In genomic region chr16:27111486-27111885, GRCh38 we compare ENCODE assay signal across 23 cellular contexts. TPM values are rescaled to one million over a fixed set of nuclear protein-coding genes. Genes with fewer than 3 reads are reported as not detected.
A peak's percentile ranks its signal among the peaks of the same experiment; 100 is the strongest.
DNase-seq lines count a peak whose midpoint lies in the region; ATAC-seq, FAIRE-seq and TF ChIP-seq lines count a peak whose summit lies in the region.
"Had no signal": no experiment of that assay in that cellular context is flagged by ENCODE, and none has a peak within 500 bp of the region (broad histone marks: within the 10 kb centered on the region; RNA-seq: fewer than 3 reads in every experiment).

No MANE protein-coding gene starts in this region.

- H3K9me3 ChIP-seq in A549 (peaks cover 4% of the 10 kb centered on the region; the same call in 2 of the 3 replicates), BLaER1 (no peaks in the 10 kb centered on the region)
- H3K9me3 ChIP-seq: SJCRH30 had no signal

- H3K4me1 ChIP-seq in A549 (0 out of 3 replicates have a peak, but pooled peaks cover 3% of the 10 kb centered on the region), BLaER1 (peaks cover 54% of the 10 kb centered on the region)

- H3K4me3 ChIP-seq in A549 (no peak overlapping the region), BLaER1 (no peak overlapping the region)
- H3K4me3 ChIP-seq: K562, SJCRH30 had no signal

- H4K20me1 ChIP-seq in BLaER1: no peaks in the 10 kb centered on the region

- H3K36me3 Mint-ChIP-seq in naive B cell: no peaks in the 10 kb centered on the region

- POLR2A ChIA-PET in A549 (lab: Yijun Ruan, JAX) (no interaction called here), HEK293T (lab: Yijun Ruan, JAX) (no interaction called here)

- no peak for TF ChIP-seq RAD21 in A549 (conservative IDR thresholded peaks at IDR 0.05 in 1 of 2, IDR thresholded peaks at IDR 0.05 in 1 of 2)

- 34% methylated on average over 7 of the region's 7 CpGs for WGBS in A549 (ENCODE audit: missing lambda C conversion rate)

- H3K9ac ChIP-seq in BLaER1: no peak overlapping the region

- H3K27ac Mint-ChIP-seq in naive B cell: peak overlapping the region in 4 of 6 donors; percentile 3 to 85 (median 70)

- H3K27ac ChIP-seq in A549 (no peak overlapping the region), BLaER1 (no peak overlapping the region)
- H3K27ac ChIP-seq: RWPE1, SJCRH30 had no signal

- no peaks in the 10 kb centered on the region for H3K36me3 ChIP-seq in BLaER1
- H3K36me3 ChIP-seq: SJCRH30 had no signal

- ATAC-seq in A549 (peak; percentile 14 to 16; a peak in 1 of 6 replicates), naive B cell (ENCODE audit: low read depth in 2 of 2) (no peak)
- ATAC-seq: HCT116, K562 had no signal

- no peaks in the 10 kb centered on the region for H3K9me3 Mint-ChIP-seq in naive B cell

- H3K4me2 ChIP-seq in A549: no peak overlapping the region
- H3K4me2 ChIP-seq in BLaER1: peak overlapping the region; percentile 19; the same call in 1 of the 2 replicates

- FAIRE-seq in A549 (lab: Jason Lieb, UNC): no peak
- FAIRE-seq: GM19239, HTR-8/SVneo, K562 had no signal

- H3K4me1 Mint-ChIP-seq in naive B cell: peaks cover 43 to 50% (median 49%) of the 10 kb centered on the region in 3 donors

- in situ Hi-C loops in SK-MEL-5 (cut with HindIII; ENCODE audit: low pct_unique_long_range_greater_than_20kb, low sequenced_read_pairs): no loop called here

- no peaks in the 10 kb centered on the region for H3K27me3 Mint-ChIP-seq in naive B cell

- no peak for TF ChIP-seq CTCF in A549 (IDR thresholded peaks at IDR 0.05)

- H3K27me3 ChIP-seq in BLaER1: no peaks in the 10 kb centered on the region
- H3K27me3 ChIP-seq: SJCRH30 had no signal

- DNase-seq in A549 (ENCODE audit: low read depth in 1 of 2, low spot score in 1 of 2) (no peak), SK-MEL-5 (ENCODE audit: low read depth, low spot score) (peak; percentile 7), naive B cell (no peak), GF-D8 (lab: John Stamatoyannopoulos, UW) (no peak), AG08395 (ENCODE audit: low spot score) (no peak), HEK293T (ENCODE audit: extremely low spot score) (no peak)
- DNase-seq: C1 segment of cervical spinal cord, DND-41, GDM1, NCI-H1092, NCI-H1694 treated with DMSO at 0.1 percent for 48 hours, NCI-H2171, NCI-H774, SJCRH30 had no signal

- CTCF ChIA-PET in A549 (lab: Yijun Ruan, JAX): interaction anchor here (2.4 to 3.4 kb wide), 3 partner anchors 257 to 1835 kb away, joined by 10 to 18 read pairs (median 11); no protein-coding TSS in a partner anchor
- CTCF ChIA-PET in HEK293T (lab: Yijun Ruan, JAX): no interaction called here

- peak overlapping the region in 7 of 8 donors; percentile 0 to 63 (median 20) for H3K4me3 Mint-ChIP-seq in naive B cell

- no peak for TF ChIP-seq POLR2A in A549 (IDR thresholded peaks at IDR 0.05; ENCODE audit: low read length)

- no peak for TF ChIP-seq EP300 in A549 (IDR thresholded peaks at IDR 0.05)

TF ChIP-seq in A549, 52 proteins besides CTCF, POLR2A, EP300 and RAD21 (continues in another document):
- no peak for TF ChIP-seq HEYL (CRISPR knock-in tag; IDR thresholded peaks at IDR 0.05)
- no peak for TF ChIP-seq RCOR1 (IDR thresholded peaks at IDR 0.05; ENCODE audit: low read depth, low read length)
- no peak for TF ChIP-seq HDAC2 (IDR thresholded peaks at IDR 0.05)
- TF ChIP-seq PHF8 (IDR thresholded peaks at IDR 0.05; ENCODE audit: borderline replicate concordance, low read depth): no peak
- no peak for TF ChIP-seq TFCP2L1 (CRISPR knock-in tag; IDR thresholded peaks at IDR 0.05)
- TF ChIP-seq HOXB5 (CRISPR knock-in tag; IDR thresholded peaks at IDR 0.05): no peak
- no peak for TF ChIP-seq JUNB (IDR thresholded peaks at IDR 0.05)
- no peak for TF ChIP-seq CEBPB (IDR thresholded peaks at IDR 0.05)
- no peak for TF ChIP-seq SMC3 (IDR thresholded peaks at IDR 0.05)
- TF ChIP-seq USF2 (IDR thresholded peaks at IDR 0.05): no peak
- no peak for TF ChIP-seq TP53 (CRISPR knock-in tag; IDR thresholded peaks at IDR 0.05)
- no peak for TF ChIP-seq HMGXB4 (CRISPR knock-in tag; IDR thresholded peaks at IDR 0.05; ENCODE audit: borderline replicate concordance)

TF ChIP-seq in HEK293T, 16 proteins besides CTCF, POLR2A, EP300 and RAD21:
- no peak for TF ChIP-seq FOXM1 (IDR thresholded peaks at IDR 0.05; ENCODE audit: borderline replicate concordance)
- no peak for TF ChIP-seq FOXK2 (IDR thresholded peaks at IDR 0.05)
- no peak for TF ChIP-seq TARDBP (IDR thresholded peaks at IDR 0.05)
- TF ChIP-seq ELF4 (IDR thresholded peaks at IDR 0.05): no peak
- TF ChIP-seq FOXA1 (IDR thresholded peaks at IDR 0.05): no peak
- TF ChIP-seq NFRKB (IDR thresholded peaks at IDR 0.05): no peak
- no peak for TF ChIP-seq ZNF384 (IDR thresholded peaks at IDR 0.05)
- no peak for TF ChIP-seq SUZ12 (IDR thresholded peaks at IDR 0.05)
- no peak for TF ChIP-seq PKNOX1 (IDR thresholded peaks at IDR 0.05)
- no peak for TF ChIP-seq HDGF (IDR thresholded peaks at IDR 0.05; ENCODE audit: borderline replicate concordance)
- no peak for TF ChIP-seq CTBP1 (IDR thresholded peaks at IDR 0.05; ENCODE audit: borderline replicate concordance)
- no peak for TF ChIP-seq SP1 (IDR thresholded peaks at IDR 0.05)
- no peak for TF ChIP-seq L3MBTL2 (conservative IDR thresholded peaks at IDR 0.05)
- no peak for TF ChIP-seq ARNT (IDR thresholded peaks at IDR 0.05)
- TF ChIP-seq LEF1 (IDR thresholded peaks at IDR 0.05; ENCODE audit: borderline replicate concordance): no peak
- no peak for TF ChIP-seq BHLHE40 (IDR thresholded peaks at IDR 0.05; ENCODE audit: borderline replicate concordance)

RNA-seq across cellular contexts. Expression of gene C16orf82, which starts 44.8 kb away (rescaled TPM):
- not detected in 2 replicates for polyA plus RNA-seq in A549 (2011; rRNA removed)
- polyA plus RNA-seq in A549 (2012; cell fraction: cytosol; rRNA removed): not detected in 2 replicates
- not detected in 2 replicates for polyA plus RNA-seq in A549 (2012; cell fraction: nucleus; rRNA removed)
- not detected in 3 replicates for polyA plus RNA-seq in A549 (2017; fragmentation: RNase III; extraction: RNeasy Plus Mini Kit Qiagen cat#74134 plus additional on column Dnase treatment)
- polyA minus RNA-seq in A549 (2011; rRNA and poly(A)+ RNA removed): not detected in 2 replicates
- total RNA-seq in SK-MEL-5 (2014; rRNA removed; shearing (Covaris generic)): not detected in 2 replicates
- not detected in 2 replicates for polyA plus RNA-seq in SK-MEL-5 (2015; cell fraction: cytosol; rRNA removed)
- polyA plus RNA-seq in SK-MEL-5 (2015; cell fraction: nucleus; rRNA removed): not detected in 2 replicates
- not detected for polyA plus RNA-seq in naive B cell (ENCODE audit: low read depth in 6 of 6)
- total RNA-seq: K562, MCF 10A, NCI-H460, SJCRH30 had no signal
- polyA plus RNA-seq: AG04450, K562 had no signal

Comparison
In these comparisons a context has a peak if more than half of its experiments do, and no peak if none do; other contexts are left out.
1. ATAC-seq: peak in A549 (2 of 2); none in naive B cell (0 of 2).